In the genomic region with DNA sequence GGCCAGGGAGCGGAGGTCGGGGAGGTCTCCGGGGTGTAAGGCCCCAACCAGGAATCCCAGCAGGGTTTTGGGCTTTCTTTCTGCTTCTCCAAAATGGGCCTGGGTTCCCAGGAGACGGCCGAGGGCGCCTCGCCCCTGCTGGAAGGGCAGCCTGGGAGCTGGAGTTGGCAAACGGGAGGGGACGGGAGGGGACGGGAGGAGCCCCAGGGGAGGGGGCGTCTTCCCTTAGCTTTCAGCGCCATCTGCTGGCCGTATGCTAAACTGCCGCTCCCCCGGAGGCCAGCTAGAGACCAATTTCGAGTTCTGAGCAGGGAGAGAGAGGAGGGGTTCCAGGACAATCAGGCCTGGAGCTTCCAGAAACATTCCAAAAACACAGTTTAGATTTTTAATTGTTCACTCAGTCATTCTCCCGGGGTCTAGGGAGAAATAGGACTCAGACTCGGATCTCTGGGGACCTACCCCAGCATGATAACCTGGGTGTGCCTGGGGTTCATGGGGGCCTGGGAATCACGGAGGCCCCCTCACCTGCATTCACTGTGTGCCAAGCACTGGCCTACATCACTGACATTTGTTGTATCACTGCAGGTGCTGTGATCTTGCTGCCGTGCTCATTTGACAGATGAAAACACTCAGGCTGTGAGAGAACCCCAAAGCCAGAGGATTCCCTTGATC, we compare ENCODE assay signal across 9 cellular contexts. TPM values are rescaled to one million over a fixed set of nuclear protein-coding genes. Genes with fewer than 3 reads are reported as not detected.
DNase-seq lines count a peak whose midpoint lies in the region; ATAC-seq, FAIRE-seq and TF ChIP-seq lines count a peak whose summit lies in the region.
"Had no signal": no experiment of that assay in that cellular context is flagged by ENCODE, and none has a peak within 500 bp of the region (broad histone marks: within the 10 kb centered on the region; RNA-seq: fewer than 3 reads in every experiment).

No MANE protein-coding gene starts in this region.

- peak overlapping the region; percentile 43 for H2AFZ ChIP-seq in astrocyte (ENCODE audit: low read depth, low read length)

- H3K79me2 ChIP-seq in astrocyte (ENCODE audit: insufficient read depth, low read length), result no peaks in the 10 kb centered on the region

- H3K27ac ChIP-seq in astrocyte (ENCODE audit: low read depth, low read length) (no peak overlapping the region), small intestine (ENCODE audit: low read depth in 1 of 2, low read length in 1 of 2) (no peak overlapping the region)
- H3K27ac ChIP-seq: skin epidermis had no signal

- no peaks in the 10 kb centered on the region for H3K4me1 ChIP-seq in astrocyte (ENCODE audit: insufficient read depth, low read length)
- no peaks in the 10 kb centered on the region for H3K4me1 ChIP-seq in small intestine (ENCODE audit: control insufficient read depth in 2 of 2, insufficient read depth in 1 of 2, low read depth in 1 of 2, low read length in 1 of 2)

- H3K4me3 ChIP-seq in astrocyte (ENCODE audit: insufficient read depth, low read depth, low read length) (no peak overlapping the region), small intestine (ENCODE audit: low read depth in 1 of 2, low read length in 2 of 2) (no peak overlapping the region)
- H3K4me3 ChIP-seq: skin epidermis had no signal

- H3K4me1 Mint-ChIP-seq in astrocyte (ENCODE audit: low read depth, unreplicated experiment), result no peaks in the 10 kb centered on the region

- DNase-seq in DMS 273 (lab: John Stamatoyannopoulos, UW; ENCODE audit: unreplicated experiment), result peak; percentile 93
- DNase-seq in DMS 273 treated with DMSO at 0.1 percent for 48 hours (lab: John Stamatoyannopoulos, UW), result no peak
- DNase-seq in NCI-H1930 (lab: John Stamatoyannopoulos, UW), result peak; percentile 72 to 76
- DNase-seq in T1000 (lab: John Stamatoyannopoulos, UW), result peak; percentile 66
- DNase-seq in astrocyte (ENCODE audit: low read depth), result peak; percentile 21
- DNase-seq in hypothalamus (lab: John Stamatoyannopoulos, UW), result peak in 50 of 51 donors; percentile 9 to 85 (median 66)
- DNase-seq in small intestine, result peak; percentile 66

- WGBS in small intestine, 3 donors, result 11 to 12% (median 12%) methylated on average over 19 to 20 of the region's 20 CpGs

- H3K9me3 ChIP-seq in astrocyte (ENCODE audit: insufficient read depth, low read depth, low read length) (no peaks in the 10 kb centered on the region), small intestine (ENCODE audit: control insufficient read depth, low read depth) (no peaks in the 10 kb centered on the region)

- peak overlapping the region; percentile 56 for H3K4me2 ChIP-seq in astrocyte (ENCODE audit: low read length)

- H3K9ac ChIP-seq in astrocyte (ENCODE audit: low read length), result no peak overlapping the region

- H3K9me3 Mint-ChIP-seq in astrocyte (ENCODE audit: unreplicated experiment), result peaks cover 3% of the 10 kb centered on the region

- H3K4me3 Mint-ChIP-seq in astrocyte (ENCODE audit: unreplicated experiment), result peak overlapping the region; percentile 27

- peaks cover 3% of the 10 kb centered on the region for H3K36me3 Mint-ChIP-seq in astrocyte (ENCODE audit: low read depth, unreplicated experiment)

- H3K27me3 Mint-ChIP-seq in astrocyte (ENCODE audit: low read depth, unreplicated experiment), result peaks cover 48% of the 10 kb centered on the region

- no peak for ATAC-seq in HG03378 (IDR thresholded peaks at IDR 0.05; ENCODE audit: unreplicated experiment)

- TF ChIP-seq CTCF in astrocyte (IDR thresholded peaks at IDR 0.05; ENCODE audit: insufficient read depth, low read depth, low read length), result peak; percentile 79

- H3K27me3 ChIP-seq in astrocyte (ENCODE audit: insufficient read depth, low read length), result peaks cover 20% of the 10 kb centered on the region
- H3K27me3 ChIP-seq in small intestine (ENCODE audit: control insufficient read depth in 2 of 2, insufficient read depth in 2 of 2, low read length in 2 of 2), result peaks cover 0 to 8% of the 10 kb centered on the region in 2 donors

- H3K27ac Mint-ChIP-seq in astrocyte (ENCODE audit: unreplicated experiment), result no peak overlapping the region

- FAIRE-seq in astrocyte (lab: Jason Lieb, UNC), result no peak
- FAIRE-seq in small intestine (lab: Jason Lieb, UNC), result no peak

- H4K20me1 ChIP-seq in astrocyte (ENCODE audit: insufficient read depth, low read length), result no peaks in the 10 kb centered on the region

- H3K36me3 ChIP-seq in astrocyte (ENCODE audit: insufficient read depth, low read length) (no peaks in the 10 kb centered on the region), small intestine (ENCODE audit: control insufficient read depth in 2 of 2, insufficient read depth in 2 of 2, low read length in 2 of 2) (no peaks in the 10 kb centered on the region)

RNA-seq across cellular contexts. Expression of a gene that starts 23.0 kb away (rescaled TPM):
- total RNA-seq in astrocyte, result 21.5 and 23.5 TPM in 2 replicates
- polyA plus RNA-seq in small intestine, result 1 to 10 TPM; 2.2 to 5.1 (median 3.4) TPM
